ENCODE assay signal across 8 cellular contexts in genomic region chr1:29706936-29707335, GRCh38.
DNase-seq lines count a peak whose midpoint lies in the region; ATAC-seq and TF ChIP-seq lines count a peak whose summit lies in the region.

No MANE protein-coding gene starts in this region.

- WGBS in HUES64: 4% methylated on average over 28 of the region's 28 CpGs
- WGBS in esophagus muscularis mucosa: 0% methylated on average over 5 of the region's 28 CpGs

- H3K27me3 ChIP-seq in GM06990 (replicated peaks; ENCODE audit: control insufficient read depth, insufficient read depth, low read length) (peaks cover 4% of the 10 kb centered on the region), HUES64 (ENCODE audit: insufficient read depth, low read length) (no peaks in the 10 kb centered on the region), esophagus muscularis mucosa (peaks cover 0 to 63% (median 0%) of the 10 kb centered on the region in 4 donors)

- peak; percentile 57 for DNase-seq in GM06990 (ENCODE audit: extremely low read depth, insufficient read length)
- peak; percentile 15 for DNase-seq in SK-N-DZ (ENCODE audit: low spot score)
- peak; percentile 31 for DNase-seq in fibroblast of villous mesenchyme (ENCODE audit: low read depth)
- DNase-seq in stimulated activated CD4-positive, alpha-beta T cell treated with anti-CD3 and anti-CD28 coated beads, Interleukin-15, amount 100 ng/mL, for 48 hours (ENCODE audit: low read depth in 2 of 2): peak; percentile 24 to 28
- no peak for DNase-seq in esophagus muscularis mucosa (ENCODE audit: extremely low spot score)

- H3K4me3 ChIP-seq in GM06990 (replicated peaks; ENCODE audit: low read depth, low read length): no peak overlapping the region
- peak overlapping the region; percentile 59 for H3K4me3 ChIP-seq in HUES64 (ENCODE audit: low read length)
- H3K4me3 ChIP-seq in fibroblast of villous mesenchyme (ENCODE audit: low read depth, low read length): peak overlapping the region; percentile 27
- no peak overlapping the region for H3K4me3 ChIP-seq in esophagus muscularis mucosa

- H3K36me3 ChIP-seq in GM06990 (ENCODE audit: control insufficient read depth, insufficient read depth, low read length): no peaks in the 10 kb centered on the region
- H3K36me3 ChIP-seq in HUES64 (ENCODE audit: insufficient read depth, low read length): no peaks in the 10 kb centered on the region
- no peaks in the 10 kb centered on the region for H3K36me3 ChIP-seq in esophagus muscularis mucosa

- ATAC-seq in GM21390 (IDR thresholded peaks at IDR 0.05; ENCODE audit: unreplicated experiment): no peak
- no peak for ATAC-seq in GM18520 (IDR thresholded peaks at IDR 0.05; ENCODE audit: unreplicated experiment)

- TF ChIP-seq CTCF in GM06990 (IDR thresholded peaks at IDR 0.05; ENCODE audit: insufficient read depth, low read length, poor library complexity, severe bottlenecking) (peak; percentile 46), fibroblast of villous mesenchyme (IDR thresholded peaks at IDR 0.05; ENCODE audit: insufficient read depth, low read depth, low read length) (peak; percentile 67), esophagus muscularis mucosa (IDR thresholded peaks at IDR 0.05) (peak in 1 of 3 experiments; percentile 15)

- intact Hi-C loops in esophagus muscularis mucosa (cut with DNase I): no loop called here

- H3K4me1 ChIP-seq in HUES64 (ENCODE audit: insufficient read depth, low read length) (peaks cover 16% of the 10 kb centered on the region; the same call in 1 of the 2 replicates), esophagus muscularis mucosa (peaks cover 0 to 19% (median 13%) of the 10 kb centered on the region in 4 donors)

- H3K27ac ChIP-seq in HUES64 (ENCODE audit: low read depth, low read length) (no peak overlapping the region), esophagus muscularis mucosa (replicated peaks in 1 of 4) (no peak overlapping the region)

- no peak overlapping the region for H3K9ac ChIP-seq in HUES64 (ENCODE audit: low read depth, low read length)

- H3K9me3 ChIP-seq in HUES64 (ENCODE audit: insufficient read depth, low read depth, low read length): no peaks in the 10 kb centered on the region
- H3K9me3 ChIP-seq in esophagus muscularis mucosa: no peaks in the 10 kb centered on the region

- TF ChIP-seq POLR2A in esophagus muscularis mucosa (IDR thresholded peaks at IDR 0.05; ENCODE audit: low read depth): no peak

- no peak for TF ChIP-seq EP300 in esophagus muscularis mucosa (IDR thresholded peaks at IDR 0.05)

Comparison
In these comparisons a context has a peak if more than half of its experiments do, and no peak if none do; other contexts are left out.
1. H3K4me3 ChIP-seq: peak in HUES64 (single experiment) and fibroblast of villous mesenchyme (single experiment); none in GM06990 (single experiment) and esophagus muscularis mucosa (0 of 4).